In genomic region chr4:73234712-73235111, GRCh38 we compare ENCODE assay signal across 20 cellular contexts. TPM values are rescaled to one million over a fixed set of nuclear protein-coding genes. Genes with fewer than 3 reads are reported as not detected.
A peak's percentile ranks its signal among the peaks of the same experiment; 100 is the strongest.
DNase-seq lines count a peak whose midpoint lies in the region; ATAC-seq and TF ChIP-seq lines count a peak whose summit lies in the region.
"Had no signal": no experiment of that assay in that cellular context is flagged by ENCODE, and none has a peak within 500 bp of the region (broad histone marks: within the 10 kb centered on the region; RNA-seq: fewer than 3 reads in every experiment).

No MANE protein-coding gene starts in this region.

- no peaks in the 10 kb centered on the region for H3K27me3 Mint-ChIP-seq in CD4-positive, CD25-positive, alpha-beta regulatory T cell
- no peaks in the 10 kb centered on the region for H3K27me3 Mint-ChIP-seq in progenitor cell of endocrine pancreas

- H3K4me3 ChIP-seq in CD4-positive, CD25-positive, alpha-beta regulatory T cell (ENCODE audit: low read depth, low read length): no peak overlapping the region
- H3K4me3 ChIP-seq in RWPE2 (ENCODE audit: severe bottlenecking) (no peak overlapping the region), epithelial cell of esophagus (ENCODE audit: low read length) (no peak overlapping the region), left lung (no peak overlapping the region)
- H3K4me3 ChIP-seq: SJSA1 had no signal

- H3K4me3 Mint-ChIP-seq in CD4-positive, CD25-positive, alpha-beta regulatory T cell: no peak overlapping the region
- H3K4me3 Mint-ChIP-seq in progenitor cell of endocrine pancreas (ENCODE audit: low read depth): no peak overlapping the region

- no peaks in the 10 kb centered on the region for H3K9me3 Mint-ChIP-seq in CD4-positive, CD25-positive, alpha-beta regulatory T cell
- no peaks in the 10 kb centered on the region for H3K9me3 Mint-ChIP-seq in progenitor cell of endocrine pancreas (ENCODE audit: low read depth)

- H3K36me3 ChIP-seq in CD4-positive, CD25-positive, alpha-beta regulatory T cell (ENCODE audit: control insufficient read depth, insufficient read depth, low read length): peaks cover 30% of the 10 kb centered on the region
- peaks cover 43% of the 10 kb centered on the region for H3K36me3 ChIP-seq in RWPE2 (ENCODE audit: low read depth)
- peaks cover 0 to 17% of the 10 kb centered on the region in 2 donors for H3K36me3 ChIP-seq in left lung

- intact Hi-C loops in left lung (cut with DNase I): no loop called here

- ATAC-seq in CD4-positive, CD25-positive, alpha-beta regulatory T cell (ENCODE audit: low read depth in 2 of 2): no peak
- ATAC-seq in RWPE2 (ENCODE audit: low read depth): 0 out of 3 replicates have a peak, but pooled peaks have one; percentile 21
- ATAC-seq in left lung: peak; percentile 19
- ATAC-seq in HG02571 (IDR thresholded peaks at IDR 0.05; ENCODE audit: unreplicated experiment): no peak
- ATAC-seq: Right ventricle myocardium inferior had no signal

- TF ChIP-seq CTCF in RWPE2 (IDR thresholded peaks at IDR 0.05; ENCODE audit: poor library complexity, severe bottlenecking): no peak
- TF ChIP-seq CTCF in epithelial cell of esophagus (IDR thresholded peaks at IDR 0.05; ENCODE audit: insufficient read depth, low read depth, low read length, missing control alignments): no peak
- no peak for TF ChIP-seq CTCF in left lung (IDR thresholded peaks at IDR 0.05)
- no peak for TF ChIP-seq CTCF in progenitor cell of endocrine pancreas (IDR thresholded peaks at IDR 0.05; ENCODE audit: unreplicated experiment)

- no peaks in the 10 kb centered on the region for H3K4me1 ChIP-seq in CD4-positive, CD25-positive, alpha-beta regulatory T cell (ENCODE audit: control insufficient read depth, insufficient read depth, low read length, poor library complexity, severe bottlenecking)
- H3K4me1 ChIP-seq in RWPE2 (ENCODE audit: insufficient read depth, poor library complexity, severe bottlenecking) (no peaks in the 10 kb centered on the region), left lung (no peaks in the 10 kb centered on the region)
- H3K4me1 ChIP-seq: SJSA1 had no signal

- H3K27ac ChIP-seq in CD4-positive, CD25-positive, alpha-beta regulatory T cell (ENCODE audit: insufficient read depth, low read length, poor library complexity, severe bottlenecking): no peak overlapping the region
- no peak overlapping the region for H3K27ac ChIP-seq in RWPE2 (ENCODE audit: poor library complexity, severe bottlenecking)
- no peak overlapping the region for H3K27ac ChIP-seq in left lung
- H3K27ac ChIP-seq: HL-60, SJSA1 had no signal

- no peaks in the 10 kb centered on the region for H3K27me3 ChIP-seq in CD4-positive, CD25-positive, alpha-beta regulatory T cell (ENCODE audit: control insufficient read depth, insufficient read depth, low read length)
- no peaks in the 10 kb centered on the region for H3K27me3 ChIP-seq in RWPE2 (ENCODE audit: insufficient read depth, poor library complexity, severe bottlenecking)
- no peaks in the 10 kb centered on the region for H3K27me3 ChIP-seq in left lung
- H3K27me3 ChIP-seq: SJSA1 had no signal

- H3K9me3 ChIP-seq in CD4-positive, CD25-positive, alpha-beta regulatory T cell (ENCODE audit: control insufficient read depth in 2 of 2, low read length in 2 of 2): no peaks in the 10 kb centered on the region
- H3K9me3 ChIP-seq in RWPE2 (ENCODE audit: severe bottlenecking) (no peaks in the 10 kb centered on the region), left lung (no peaks in the 10 kb centered on the region)
- H3K9me3 ChIP-seq: SJSA1 had no signal

- H3K36me3 Mint-ChIP-seq in CD4-positive, CD25-positive, alpha-beta regulatory T cell: peaks cover 54% of the 10 kb centered on the region
- H3K36me3 Mint-ChIP-seq in progenitor cell of endocrine pancreas (ENCODE audit: insufficient read depth): peaks cover 13% of the 10 kb centered on the region

- peak overlapping the region in 2 of 3 donors; percentile 4 to 82 for H3K27ac Mint-ChIP-seq in CD4-positive, CD25-positive, alpha-beta regulatory T cell
- no peak overlapping the region for H3K27ac Mint-ChIP-seq in progenitor cell of endocrine pancreas

- no peak for DNase-seq in CD4-positive, CD25-positive, alpha-beta regulatory T cell
- DNase-seq in RWPE2 (ENCODE audit: low spot score): no peak
- DNase-seq in epithelial cell of esophagus (ENCODE audit: low read depth): peak; percentile 10
- DNase-seq in left lung: no peak
- no peak for DNase-seq in NK-92 (lab: John Stamatoyannopoulos, UW; ENCODE audit: unreplicated experiment)
- no peak for DNase-seq in progenitor cell of endocrine pancreas (ENCODE audit: low spot score, unreplicated experiment)
- no peak for DNase-seq in UCSD-AML1 (lab: John Stamatoyannopoulos, UW; ENCODE audit: unreplicated experiment)
- DNase-seq: AML-193, C1 segment of cervical spinal cord, KG1, NCI-H1105, NCI-H2029 treated with DMSO at 0.1 percent for 48 hours, NCI-H2171, NCI-H524 treated with DMSO at 0.1 percent for 48 hours, NCI-H82, OCI-M1 had no signal

- peaks cover 31 to 57% (median 45%) of the 10 kb centered on the region in 4 donors for H3K4me1 Mint-ChIP-seq in CD4-positive, CD25-positive, alpha-beta regulatory T cell
- H3K4me1 Mint-ChIP-seq in progenitor cell of endocrine pancreas (ENCODE audit: low read depth): peaks cover 3% of the 10 kb centered on the region

RNA-seq across cellular contexts. Expression of gene ANKRD17, which starts 23.9 kb away (rescaled TPM):
- total RNA-seq in CD4-positive, CD25-positive, alpha-beta regulatory T cell: 63.4 TPM
- polyA plus RNA-seq in CD4-positive, CD25-positive, alpha-beta regulatory T cell: 10 to 100 TPM in 1 of 4 donors, 1 to 10 TPM in 3; 6.9 to 10.6 (median 9.7) TPM
- total RNA-seq in left lung: 10 to 100 TPM; 57.5 to 58.1 TPM
- 88.3 and 90.8 TPM in 2 replicates for total RNA-seq in progenitor cell of endocrine pancreas

Comparison
In these comparisons a context has a peak if more than half of its experiments do, and no peak if none do; other contexts are left out.
1. ATAC-seq: peak in RWPE2 (single experiment) and left lung (single experiment); none in CD4-positive, CD25-positive, alpha-beta regulatory T cell (0 of 2) and HG02571 (single experiment).